19 cellular contexts compared by ENCODE assay signal in genomic region chrX:152997337-152997736, GRCh38. TPM values are rescaled to one million over a fixed set of nuclear protein-coding genes. Genes with fewer than 3 reads are reported as not detected.
DNase-seq lines count a peak whose midpoint lies in the region; ATAC-seq, FAIRE-seq and TF ChIP-seq lines count a peak whose summit lies in the region.
"Had no signal": no experiment of that assay in that cellular context is flagged by ENCODE, and none has a peak within 500 bp of the region (broad histone marks: within the 10 kb centered on the region; RNA-seq: fewer than 3 reads in every experiment).

No MANE protein-coding gene starts in this region.

- H3K4me3 Mint-ChIP-seq in CD4-positive, alpha-beta memory T cell = peak overlapping the region in 7 of 8 donors; percentile 5 to 75 (median 39)
- H3K4me3 Mint-ChIP-seq: CD14-positive monocyte had no signal

- no peaks in the 10 kb centered on the region for H3K36me3 Mint-ChIP-seq in CD4-positive, alpha-beta memory T cell
- H3K36me3 Mint-ChIP-seq: CD14-positive monocyte had no signal

- H3K9me3 ChIP-seq in CD4-positive, alpha-beta memory T cell (ENCODE audit: control insufficient read depth in 1 of 2, low read length in 2 of 2) = no peaks in the 10 kb centered on the region
- H3K9me3 ChIP-seq in OCI-LY3 (ENCODE audit: insufficient read depth, low read length) (no peaks in the 10 kb centered on the region), K562 (replicated peaks; ENCODE audit: control insufficient read depth, insufficient read depth, low read depth, low read length) (no peaks in the 10 kb centered on the region)

- CTCF ChIA-PET in CD4-positive, alpha-beta memory T cell (lab: Charles Lee; ENCODE audit: partially characterized antibody) = interaction anchor here (1.4 kb wide), 1 partner anchor 8 kb away, joined by 3 read pairs; no protein-coding TSS in a partner anchor
- CTCF ChIA-PET in K562 (lab: Yijun Ruan, JAX; ENCODE audit: low intra/inter-chr PET ratio) = no interaction called here
- CTCF ChIA-PET in GM10248 (lab: Yijun Ruan, JAX) = interaction anchor here (0.9 kb wide), 1 partner anchor 23 kb away, joined by 3 read pairs; no protein-coding TSS in a partner anchor

- no peak overlapping the region; the same call in 1 of the 2 replicates for H2AFZ ChIP-seq in OCI-LY3 (ENCODE audit: low read depth, low read length)
- H2AFZ ChIP-seq in K562 (ENCODE audit: low read depth, low read length) = 0 out of 2 replicates have a peak overlapping the region, but pooled peaks have one; percentile 40

- no peaks in the 10 kb centered on the region for H3K27me3 ChIP-seq in CD4-positive, alpha-beta memory T cell (ENCODE audit: insufficient read depth, low read length)
- H3K27me3 ChIP-seq in OCI-LY3 (ENCODE audit: low read depth, low read length) = no peaks in the 10 kb centered on the region
- no peaks in the 10 kb centered on the region for H3K27me3 ChIP-seq in K562 (ENCODE audit: control insufficient read depth in 2 of 2, insufficient read depth in 2 of 2, low read length in 2 of 2)

- TF ChIP-seq EP300 in K562 (IDR thresholded peaks at IDR 0.05; ENCODE audit: low read length) = no peak

- no peak for FAIRE-seq in K562 (lab: Jason Lieb, UNC)
- no peak for FAIRE-seq in frontal cortex (lab: Jason Lieb, UNC)
- FAIRE-seq: A204.1, H54, HTR-8/SVneo had no signal

- no peaks in the 10 kb centered on the region for H3K4me1 ChIP-seq in CD4-positive, alpha-beta memory T cell (ENCODE audit: insufficient read depth, low read length)
- no peaks in the 10 kb centered on the region for H3K4me1 ChIP-seq in OCI-LY3 (ENCODE audit: low read length)
- peaks cover 0 to 7% of the 10 kb centered on the region in 2 experiments; a peak in 2 of 5 replicates for H3K4me1 ChIP-seq in K562 (replicated peaks in 1 of 2; ENCODE audit: control insufficient read depth in 2 of 2, insufficient read depth in 2 of 2, low read length in 2 of 2)

- TF ChIP-seq CTCF in OCI-LY3 (IDR thresholded peaks at IDR 0.05; ENCODE audit: low read depth, low read length) = no peak
- TF ChIP-seq CTCF in K562 (IDR thresholded peaks at IDR 0.05 in 2 of 3, conservative IDR thresholded peaks at IDR 0.05 in 1 of 3; ENCODE audit: insufficient read depth in 2 of 3, low read depth in 1 of 3, low read length in 3 of 3) = no peak
- no peak for TF ChIP-seq CTCF in GM10248 (IDR thresholded peaks at IDR 0.05; ENCODE audit: control extremely low read depth, extremely low read depth, low read depth, missing control alignments)

- peaks cover 0 to 3% (median 0%) of the 10 kb centered on the region in 8 donors for H3K9me3 Mint-ChIP-seq in CD4-positive, alpha-beta memory T cell

- no peak for TF ChIP-seq POLR2A in K562 (conservative IDR thresholded peaks at IDR 0.05)

- BruUV-seq in K562 (replicated peaks; lab: Mats Ljungman, UMichigan) = no TSS peak

- no peaks in the 10 kb centered on the region for H3K36me3 ChIP-seq in CD4-positive, alpha-beta memory T cell (ENCODE audit: insufficient read depth, low read length)
- H3K36me3 ChIP-seq in OCI-LY3 (replicated peaks; ENCODE audit: low read depth, low read length) (no peaks in the 10 kb centered on the region), K562 (ENCODE audit: control insufficient read depth, insufficient read depth, low read length) (no peaks in the 10 kb centered on the region)

- no peaks in the 10 kb centered on the region for H3K9me1 ChIP-seq in K562 (ENCODE audit: control insufficient read depth, insufficient read depth, low read length)

- WGBS in K562 (ENCODE audit: insufficient coverage, low coverage, missing lambda C conversion rate) = 51% methylated on average over 8 of the region's 9 CpGs

- peak overlapping the region in 4 of 7 donors; percentile 38 to 76 (median 46) for H3K27ac Mint-ChIP-seq in CD4-positive, alpha-beta memory T cell

- POLR2A ChIA-PET in CD4-positive, alpha-beta memory T cell (lab: Charles Lee; ENCODE audit: partially characterized antibody) = no interaction called here
- POLR2A ChIA-PET in K562 (lab: Yijun Ruan, JAX) (no interaction called here), GM10248 (lab: Yijun Ruan, JAX) (no interaction called here)

- no peaks in the 10 kb centered on the region for H3K79me2 ChIP-seq in OCI-LY3 (ENCODE audit: low read length)
- H3K79me2 ChIP-seq in K562 (ENCODE audit: control insufficient read depth, insufficient read depth, low read length) = no peaks in the 10 kb centered on the region

- DNase-seq in activated CD4-positive, CD25-positive, alpha-beta regulatory T cell treated with anti-CD3 and anti-CD28 coated beads, Interleukin-2, amount 50 U/mL, for 72 hours = no peak
- no peak for DNase-seq in CD4-positive, alpha-beta memory T cell
- DNase-seq in K562 (ENCODE audit: extremely low read depth in 1 of 4, low spot score in 3 of 4) = no peak
- no peak for DNase-seq in GM10248 (ENCODE audit: extremely low spot score)
- DNase-seq in frontal cortex (ENCODE audit: low spot score in 2 of 2) = no peak
- DNase-seq in stimulated activated CD4-positive, alpha-beta T cell treated with anti-CD3 and anti-CD28 coated beads, Interleukin-2, amount 100 ng/mL, for 24 hours = no peak
- DNase-seq: IMR-90, NCI-H1417 treated with DMSO at 0.1 percent for 48 hours, NCI-H187, NCI-H446, NCI-H526, SIG-M5 had no signal

- H3K4me1 Mint-ChIP-seq in CD4-positive, alpha-beta memory T cell = peaks cover 0 to 12% (median 4%) of the 10 kb centered on the region in 4 donors

- no peak for TF ChIP-seq RAD21 in K562 (CRISPR knock-in tag; conservative IDR thresholded peaks at IDR 0.05 in 1 of 2, IDR thresholded peaks at IDR 0.05 in 1 of 2)

- intact Hi-C loops in CD4-positive, alpha-beta memory T cell (cut with micrococcal nuclease) = no loop called here
- intact Hi-C loops in K562 (cut with micrococcal nuclease) = no loop called here

- no peak overlapping the region for H3K9ac ChIP-seq in OCI-LY3 (ENCODE audit: low read length)
- H3K9ac ChIP-seq in K562 (ENCODE audit: insufficient read depth in 1 of 2, low read depth in 2 of 2, low read length in 2 of 2) = no peak overlapping the region

- no peak overlapping the region for H3K27ac ChIP-seq in CD4-positive, alpha-beta memory T cell (ENCODE audit: low read depth, low read length)
- H3K27ac ChIP-seq in OCI-LY3 (ENCODE audit: low read length) (no peak overlapping the region), K562 (ENCODE audit: extremely low read depth, low read depth, low read length) (no peak overlapping the region)

- in situ Hi-C loops in K562 (cut with MboI) = no loop called here

- H3K4me2 ChIP-seq in OCI-LY3 (ENCODE audit: low read length) = 0 out of 2 replicates have a peak overlapping the region, but pooled peaks have one; percentile 5
- no peak overlapping the region for H3K4me2 ChIP-seq in K562 (ENCODE audit: insufficient read depth, low read length)

- ATAC-seq in activated CD4-positive, CD25-positive, alpha-beta regulatory T cell treated with anti-CD3 and anti-CD28 coated beads, Interleukin-2, amount 50 U/mL, for 24 hours = peak; percentile 60 to 77
- ATAC-seq in K562 = no peak
- ATAC-seq: Panc1 had no signal

- H3K27me3 Mint-ChIP-seq in CD4-positive, alpha-beta memory T cell = no peaks in the 10 kb centered on the region

- no peak overlapping the region for H3K4me3 ChIP-seq in CD4-positive, alpha-beta memory T cell (ENCODE audit: low read length in 2 of 2)
- H3K4me3 ChIP-seq in OCI-LY3 (ENCODE audit: low read length) = no peak overlapping the region
- no peak overlapping the region for H3K4me3 ChIP-seq in K562

- H4K20me1 ChIP-seq in OCI-LY3 (ENCODE audit: insufficient read depth, low read length) (no peaks in the 10 kb centered on the region), K562 (replicated peaks; ENCODE audit: control insufficient read depth, insufficient read depth, low read length) (no peaks in the 10 kb centered on the region)

RNA-seq across cellular contexts. Expression of gene PNMA5, which starts 3.4 kb away (rescaled TPM):
- total RNA-seq in CD4-positive, alpha-beta memory T cell = under 1 TPM; 0.28 to 0.29 TPM
- under 1 TPM; 0.05 to 0.18 TPM for polyA plus RNA-seq in CD4-positive, alpha-beta memory T cell
- not detected in 2 replicates for total RNA-seq in K562 (2011; cell fraction: chromatin; rRNA removed; ENCODE audit: low replicate concordance)
- not detected in 2 replicates for total RNA-seq in K562 (2011; cell fraction: nucleolus; rRNA removed)
- total RNA-seq in K562 (2011; cell fraction: nucleoplasm; rRNA removed) = not detected in 2 replicates
- not detected in 2 replicates for total RNA-seq in K562 (2014; rRNA removed)
- total RNA-seq in K562 (2014; rRNA removed; fragmentation: Illumina TruSeq; extraction: Trizol) = 0.07 TPM in 1 of 2 replicates, not detected in the other
- 0.07 TPM in 1 of 2 replicates, not detected in the other for total RNA-seq in K562 (2015; rRNA removed; fragmentation: Illumina TruSeq; extraction: Trizol)
- total RNA-seq in K562 (2021) = 0.20 TPM in 1 of 2 replicates, not detected in the other
- polyA plus RNA-seq in K562 (2011; rRNA removed) = 0.03 TPM in 2 replicates
- polyA plus RNA-seq in K562 (2011; cell fraction: cytosol; rRNA removed) = 0.03 and 0.09 TPM in 2 replicates
- polyA plus RNA-seq in K562 (2011; cell fraction: nucleus; rRNA removed) = 0.06 and 0.07 TPM in 2 replicates
- polyA plus RNA-seq in K562 (2012) = 0.12 and 0.15 TPM in 2 replicates
- 0.04 TPM in 1 of 2 replicates, not detected in the other for polyA plus RNA-seq in K562 (2014; fragmentation: Illumina TruSeq; extraction: Trizol)
- polyA plus RNA-seq in K562 (2014; fragmentation: Nextera tagmentation; extraction: Ambion mirVana) = not detected
- polyA plus RNA-seq in K562 (2014; rRNA removed) = 0.07 TPM in 1 of 2 replicates, not detected in the other
- polyA minus RNA-seq in K562 (2011; rRNA and poly(A)+ RNA removed) = not detected in 2 replicates
- not detected in 2 replicates for polyA minus RNA-seq in K562 (2011; cell fraction: cytosol; rRNA and poly(A)+ RNA removed)
- not detected in 2 replicates for polyA minus RNA-seq in K562 (2011; cell fraction: nucleus; rRNA and poly(A)+ RNA removed)
- total RNA-seq in frontal cortex = 2.4 TPM
- total RNA-seq: IMR-90 had no signal
- polyA plus RNA-seq: IMR-90 had no signal

RNA-seq across cellular contexts. Expression of gene PNMA3, which starts 58.9 kb away (rescaled TPM):
- 10 to 100 TPM; 11.4 to 14.3 TPM for total RNA-seq in CD4-positive, alpha-beta memory T cell
- polyA plus RNA-seq in CD4-positive, alpha-beta memory T cell = under 1 TPM; 0.21 to 0.42 TPM
- total RNA-seq in K562 (2011; cell fraction: chromatin; rRNA removed; ENCODE audit: low replicate concordance) = 0.76 and 0.88 TPM in 2 replicates
- total RNA-seq in K562 (2011; cell fraction: nucleolus; rRNA removed) = 0.26 and 0.50 TPM in 2 replicates
- 0.51 and 0.53 TPM in 2 replicates for total RNA-seq in K562 (2011; cell fraction: nucleoplasm; rRNA removed)
- total RNA-seq in K562 (2014; rRNA removed) = 1.2 and 1.3 TPM in 2 replicates
- 0.64 and 0.65 TPM in 2 replicates for total RNA-seq in K562 (2014; rRNA removed; fragmentation: Illumina TruSeq; extraction: Trizol)
- total RNA-seq in K562 (2015; rRNA removed; fragmentation: Illumina TruSeq; extraction: Trizol) = 0.98 and 1.0 TPM in 2 replicates
- total RNA-seq in K562 (2021) = 1.2 and 1.3 TPM in 2 replicates
- 0.39 and 0.45 TPM in 2 replicates for polyA plus RNA-seq in K562 (2011; rRNA removed)
- polyA plus RNA-seq in K562 (2011; cell fraction: cytosol; rRNA removed) = 0.35 and 0.43 TPM in 2 replicates
- polyA plus RNA-seq in K562 (2011; cell fraction: nucleus; rRNA removed) = 1.1 and 1.7 TPM in 2 replicates
- 1.0 and 4.7 TPM in 2 replicates for polyA plus RNA-seq in K562 (2012)
- 0.92 and 1.2 TPM in 2 replicates for polyA plus RNA-seq in K562 (2014; fragmentation: Illumina TruSeq; extraction: Trizol)
- under 1 TPM in 1 of 2 experiments, not detected in 1; 0.01 TPM for polyA plus RNA-seq in K562 (2014; fragmentation: Nextera tagmentation; extraction: Ambion mirVana)
- 0.63 and 1.5 TPM in 2 replicates for polyA plus RNA-seq in K562 (2014; rRNA removed)
- 0.25 and 0.30 TPM in 2 replicates for polyA minus RNA-seq in K562 (2011; rRNA and poly(A)+ RNA removed)
- polyA minus RNA-seq in K562 (2011; cell fraction: cytosol; rRNA and poly(A)+ RNA removed) = not detected in 2 replicates
- polyA minus RNA-seq in K562 (2011; cell fraction: nucleus; rRNA and poly(A)+ RNA removed) = 0.11 and 0.13 TPM in 2 replicates
- total RNA-seq in frontal cortex = 12.6 TPM
- total RNA-seq: IMR-90 had no signal
- polyA plus RNA-seq: CD14-positive monocyte had no signal
